ENCODE assay signal across 10 cellular contexts in genomic region chr18:23071285-23071684, GRCh38.
A peak's percentile ranks its signal among the peaks of the same experiment; 100 is the strongest.
DNase-seq lines count a peak whose midpoint lies in the region; ATAC-seq, FAIRE-seq and TF ChIP-seq lines count a peak whose summit lies in the region.
"Had no signal": no experiment of that assay in that cellular context is flagged by ENCODE, and none has a peak within 500 bp of the region (broad histone marks: within the 10 kb centered on the region; RNA-seq: fewer than 3 reads in every experiment).

No MANE protein-coding gene starts in this region.

- peak; percentile 98 for ATAC-seq in HG03342 (IDR thresholded peaks at IDR 0.05; ENCODE audit: unreplicated experiment)
- ATAC-seq: A549 had no signal

- TF ChIP-seq POLR2A in spleen (IDR thresholded peaks at IDR 0.05), result no peak

- no peaks in the 10 kb centered on the region for H3K36me3 Mint-ChIP-seq in astrocyte (ENCODE audit: low read depth, unreplicated experiment)

- H3K79me2 ChIP-seq in astrocyte (ENCODE audit: insufficient read depth, low read length), result no peaks in the 10 kb centered on the region

- H3K27me3 ChIP-seq in astrocyte (ENCODE audit: insufficient read depth, low read length) (no peaks in the 10 kb centered on the region), spleen (replicated peaks in 1 of 7) (no peaks in the 10 kb centered on the region)

- H3K4me3 ChIP-seq in astrocyte (ENCODE audit: insufficient read depth, low read depth, low read length), result no peak overlapping the region
- H3K4me3 ChIP-seq in spleen, result peak overlapping the region in 1 of 8 donors; percentile 22
- H3K4me3 ChIP-seq: A549, dorsolateral prefrontal cortex had no signal

- 19 to 40% (median 29%) methylated on average over 5 of the region's 5 CpGs for WGBS in spleen, 5 donors

- no peak overlapping the region for H3K9ac ChIP-seq in astrocyte (ENCODE audit: low read length)

- H3K9me3 ChIP-seq in astrocyte (ENCODE audit: insufficient read depth, low read depth, low read length) (no peaks in the 10 kb centered on the region), spleen (no peaks in the 10 kb centered on the region)
- H3K9me3 ChIP-seq: A549 had no signal

- no peak overlapping the region for H3K4me3 Mint-ChIP-seq in astrocyte (ENCODE audit: unreplicated experiment)

- peaks cover 18% of the 10 kb centered on the region for H3K27me3 Mint-ChIP-seq in astrocyte (ENCODE audit: low read depth, unreplicated experiment)

- no peak for TF ChIP-seq CTCF in astrocyte (IDR thresholded peaks at IDR 0.05; ENCODE audit: insufficient read depth, low read depth, low read length)
- no peak for TF ChIP-seq CTCF in spleen (IDR thresholded peaks at IDR 0.05 in 8 of 11, conservative IDR thresholded peaks at IDR 0.05 in 3 of 11)

- no peak for FAIRE-seq in astrocyte (lab: Jason Lieb, UNC)
- FAIRE-seq: A549 had no signal

- H4K20me1 ChIP-seq in astrocyte (ENCODE audit: insufficient read depth, low read length), result no peaks in the 10 kb centered on the region

- no peak overlapping the region for H3K27ac Mint-ChIP-seq in astrocyte (ENCODE audit: unreplicated experiment)

- intact Hi-C loops in spleen (cut with DNase I; ENCODE audit: low total_unique reads), result no loop called here

- H3K36me3 ChIP-seq in astrocyte (ENCODE audit: insufficient read depth, low read length) (no peaks in the 10 kb centered on the region), spleen (no peaks in the 10 kb centered on the region)

- H2AFZ ChIP-seq in astrocyte (ENCODE audit: low read depth, low read length), result no peak overlapping the region

- DNase-seq in activated gamma-delta T cell treated with Interleukin-2 at 50 U/mL for 16 hours (peak; percentile 85), activated gamma-delta T cell (lab: John Stamatoyannopoulos, UW) (no peak), T-helper 22 cell (ENCODE audit: low read depth) (peak; percentile 75), astrocyte (ENCODE audit: low read depth) (peak; percentile 31), spleen (peak; percentile 93), NCI-H2171 (lab: John Stamatoyannopoulos, UW) (no peak), DMS53 (lab: John Stamatoyannopoulos, UW) (no peak)

- H3K9me3 Mint-ChIP-seq in astrocyte (ENCODE audit: unreplicated experiment), result no peaks in the 10 kb centered on the region

- H3K4me1 ChIP-seq in astrocyte (ENCODE audit: insufficient read depth, low read length) (no peaks in the 10 kb centered on the region), spleen (peaks cover 3 to 74% (median 43%) of the 10 kb centered on the region in 6 donors)

- H3K4me1 Mint-ChIP-seq in astrocyte (ENCODE audit: low read depth, unreplicated experiment), result peaks cover 8% of the 10 kb centered on the region

- no peak overlapping the region for H3K27ac ChIP-seq in astrocyte (ENCODE audit: low read depth, low read length)
- H3K27ac ChIP-seq in spleen, result peak overlapping the region in 5 of 8 donors; percentile 1 to 76 (median 44)
- H3K27ac ChIP-seq: A549 had no signal

- H3K4me2 ChIP-seq in astrocyte (ENCODE audit: low read length), result no peak overlapping the region
- H3K4me2 ChIP-seq: A549 had no signal

Comparison
In these comparisons a context has a peak if more than half of its experiments do, and no peak if none do; other contexts are left out.
1. DNase-seq: peak in activated gamma-delta T cell treated with Interleukin-2 at 50 U/mL for 16 hours (single experiment), T-helper 22 cell (single experiment), astrocyte (single experiment) and spleen (single experiment); none in activated gamma-delta T cell (single experiment), NCI-H2171 (single experiment) and DMS53 (single experiment).